Comparison of ENCODE assay signal across 8 cellular contexts in the genomic region with DNA sequence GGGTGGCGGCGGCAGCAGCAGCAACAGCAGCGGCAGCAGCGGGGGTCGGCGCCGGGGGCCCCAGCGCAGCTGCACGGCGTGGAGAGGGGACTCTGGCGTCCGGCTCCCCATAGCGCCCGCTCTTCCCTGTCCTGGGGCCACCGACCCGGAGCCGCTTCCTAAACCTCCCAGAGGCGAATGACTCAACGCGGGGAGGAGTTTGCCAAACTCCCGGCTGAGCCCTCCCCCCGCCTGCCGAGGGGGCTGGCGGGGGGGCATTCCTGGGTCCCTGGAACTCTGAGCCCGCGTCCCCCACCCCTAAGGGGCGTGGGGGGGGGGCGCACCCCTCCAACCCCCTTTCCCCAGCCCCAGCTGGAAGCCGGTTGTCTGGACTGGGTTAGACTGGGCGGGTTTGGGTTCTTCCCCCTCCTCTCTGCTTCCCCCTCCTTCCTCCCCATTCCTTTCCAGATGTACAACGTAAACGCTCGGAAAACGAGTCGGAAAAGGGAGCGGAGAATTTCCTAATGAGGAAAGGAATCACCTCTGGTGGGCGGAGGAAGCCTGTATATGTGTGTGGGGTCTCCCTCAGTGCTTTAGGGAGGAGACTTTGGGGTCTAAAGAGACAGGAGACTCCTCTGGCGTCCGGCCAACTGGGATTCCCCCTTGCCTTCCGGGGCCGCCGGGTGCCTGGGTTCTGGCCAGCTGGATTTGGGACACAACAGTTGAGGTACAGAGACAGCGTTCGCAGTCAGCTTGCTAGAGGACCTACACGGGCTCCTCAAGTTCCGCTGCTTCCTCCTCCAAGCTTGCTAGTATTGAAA. TPM values are rescaled to one million over a fixed set of nuclear protein-coding genes. Genes with fewer than 3 reads are reported as not detected.
DNase-seq lines count a peak whose midpoint lies in the region; ATAC-seq and TF ChIP-seq lines count a peak whose summit lies in the region.

Gene ITGA5 (minus strand): TSS at position 179 of the 800 bp plus-strand sequence. CDS start 68 bp downstream, at position 111.

- peaks cover 3% of the 10 kb centered on the region for H3K27me3 ChIP-seq in NT2/D1 (ENCODE audit: insufficient read depth, insufficient read length)
- no peaks in the 10 kb centered on the region for H3K27me3 ChIP-seq in neural progenitor cell

- no peak for TF ChIP-seq CTCF in neural progenitor cell (IDR thresholded peaks at IDR 0.05)

- peak within 1 kb of the TSS; percentile 85 for H3K9ac ChIP-seq in NT2/D1 (ENCODE audit: insufficient read length, low read depth)
- H3K9ac ChIP-seq in neural progenitor cell = peak within 1 kb of the TSS; percentile 69

- H2AFZ ChIP-seq in neural progenitor cell (replicated peaks) = peak within 1 kb of the TSS; percentile 77

- no peak for ATAC-seq in GM21619 (IDR thresholded peaks at IDR 0.05; ENCODE audit: unreplicated experiment)

- H3K4me2 ChIP-seq in neural progenitor cell = peak within 1 kb of the TSS; percentile 92

- H3K79me2 ChIP-seq in neural progenitor cell (ENCODE audit: low read depth) = peaks cover 47% of the 10 kb centered on the region

- H3K4me1 Mint-ChIP-seq in neural progenitor cell = peaks cover 34% of the 10 kb centered on the region

- H3K9me3 ChIP-seq in NT2/D1 (ENCODE audit: insufficient read depth, low read length) (no peaks in the 10 kb centered on the region), neural progenitor cell (ENCODE audit: low read depth) (no peaks in the 10 kb centered on the region)

- peak within 1 kb of the TSS; percentile 94 for H3K27ac Mint-ChIP-seq in neural progenitor cell

- H3K4me1 ChIP-seq in NT2/D1 (ENCODE audit: insufficient read depth, insufficient read length) (peaks cover 16% of the 10 kb centered on the region), neural progenitor cell (peaks cover 34% of the 10 kb centered on the region)

- DNase-seq in Daoy (ENCODE audit: low read depth) (peak; percentile 77), NT2/D1 (ENCODE audit: low read depth, low spot score) (no peak), glomerular endothelial cell (ENCODE audit: extremely low read depth, low read depth, low spot score) (no peak), neural progenitor cell (ENCODE audit: low spot score) (peak; percentile 77), NCI-H128 (lab: John Stamatoyannopoulos, UW; ENCODE audit: unreplicated experiment) (no peak), cerebellar nuclear complex (lab: John Stamatoyannopoulos, UW) (no peak)
- DNase-seq in activated naive CD4-positive, alpha-beta T cell treated with anti-CD3 and anti-CD28 coated beads, Interleukin-2, amount 50 U/mL, for 16 hours = peak; percentile 35

- H3K27ac ChIP-seq in neural progenitor cell = peak within 1 kb of the TSS; percentile 4

- no peaks in the 10 kb centered on the region for H3K9me3 Mint-ChIP-seq in neural progenitor cell

- peaks cover 14% of the 10 kb centered on the region for H3K27me3 Mint-ChIP-seq in neural progenitor cell (ENCODE audit: insufficient read depth, low read depth)

- H3K4me3 ChIP-seq in NT2/D1 (ENCODE audit: insufficient read length, low read depth) = peak within 1 kb of the TSS; percentile 70
- peak within 1 kb of the TSS; percentile 86 for H3K4me3 ChIP-seq in neural progenitor cell

- peak within 1 kb of the TSS; percentile 95 for H3K4me3 Mint-ChIP-seq in neural progenitor cell

- no peaks in the 10 kb centered on the region for H3K36me3 Mint-ChIP-seq in neural progenitor cell

- peaks cover 15% of the 10 kb centered on the region for H4K20me1 ChIP-seq in neural progenitor cell (ENCODE audit: low read depth)

- H3K36me3 ChIP-seq in NT2/D1 (ENCODE audit: insufficient read depth, insufficient read length, low read length) = peaks cover 16% of the 10 kb centered on the region
- H3K36me3 ChIP-seq in neural progenitor cell = no peaks in the 10 kb centered on the region

- H3F3A ChIP-seq in neural progenitor cell (ENCODE audit: low read depth) = peaks cover 19% of the 10 kb centered on the region

RNA-seq across cellular contexts. Expression of gene ITGA5, which starts in this region (rescaled TPM):
- total RNA-seq in Daoy (2014; rRNA removed; shearing (Covaris generic)) = 91.0 and 107 TPM in 2 replicates
- total RNA-seq in glomerular endothelial cell = 786 and 1,054 TPM in 2 replicates
- total RNA-seq in neural progenitor cell (ENCODE audit: low replicate concordance) = 37.7 and 70.8 TPM in 2 replicates

Comparison
In these comparisons a context has a peak if more than half of its experiments do, and no peak if none do; other contexts are left out.
1. DNase-seq: peak in Daoy (single experiment), activated naive CD4-positive, alpha-beta T cell treated with anti-CD3 and anti-CD28 coated beads, Interleukin-2, amount 50 U/mL, for 16 hours (single experiment) and neural progenitor cell (single experiment); none in NT2/D1 (single experiment), glomerular endothelial cell (single experiment), NCI-H128 (single experiment) and cerebellar nuclear complex (0 of 2).